Comparison of ENCODE assay signal across 11 cellular contexts in the genomic region with DNA sequence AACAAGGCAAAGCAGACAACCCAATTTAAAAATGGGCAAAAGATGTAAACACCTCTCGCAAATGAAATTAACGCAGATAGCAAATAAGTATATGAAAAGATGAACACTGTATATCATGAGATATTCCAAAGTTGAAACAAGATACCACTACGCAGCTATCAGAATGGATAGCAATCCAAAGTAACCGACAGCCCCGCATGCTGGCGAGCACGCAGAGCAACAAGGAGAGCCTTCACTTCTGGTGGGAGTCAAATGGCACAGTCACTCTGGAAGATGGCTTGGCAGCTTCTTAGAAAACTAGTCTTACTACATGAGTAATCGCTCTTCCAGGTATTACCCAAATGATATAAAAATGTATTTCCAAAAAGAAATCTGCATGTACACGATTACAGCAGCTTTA. TPM values are rescaled to one million over a fixed set of nuclear protein-coding genes. Genes with fewer than 3 reads are reported as not detected.
A peak's percentile ranks its signal among the peaks of the same experiment; 100 is the strongest.
DNase-seq lines count a peak whose midpoint lies in the region; ATAC-seq, FAIRE-seq and TF ChIP-seq lines count a peak whose summit lies in the region.
"Had no signal": no experiment of that assay in that cellular context is flagged by ENCODE, and none has a peak within 500 bp of the region (broad histone marks: within the 10 kb centered on the region; RNA-seq: fewer than 3 reads in every experiment).

No MANE protein-coding gene starts in this region.

- WGBS in H1 (ENCODE audit: extremely low coverage in 1 of 2, insufficient coverage in 1 of 2, insufficient read length in 1 of 2, insufficient replicate concordance in 2 of 2, low coverage in 1 of 2, low lambda C conversion rate in 2 of 2, missing lambda C conversion rate in 1 of 2), 2 experiments: 86% methylated on average over 9 of the region's 9 CpGs; no CpG with 5 or more reads in 1 of the 2 experiments
- WGBS in trophoblast cell (ENCODE audit: extremely low coverage, insufficient coverage, insufficient read length): no CpG with 5 or more reads among the region's 9 CpGs

- H4K12ac ChIP-seq in trophoblast cell (ENCODE audit: low read depth, low read length): no peak overlapping the region

- H3K4me2 ChIP-seq in OCI-LY3 (ENCODE audit: low read length) (peak overlapping the region; percentile 75), H1 (ENCODE audit: insufficient read depth in 1 of 2, low read depth in 2 of 2, low read length in 2 of 2) (peak overlapping the region; percentile 86 to 95; a peak in 3 of 4 replicates), trophoblast cell (ENCODE audit: low read length) (no peak overlapping the region)

- H3K9ac ChIP-seq in OCI-LY3 (ENCODE audit: low read length) (no peak overlapping the region), H1 (replicated peaks in 1 of 4; ENCODE audit: extremely low read depth in 1 of 4, low read depth in 3 of 4, low read length in 3 of 4) (no peak overlapping the region), trophoblast cell (ENCODE audit: low read length) (no peak overlapping the region)

- H3K9me3 ChIP-seq in OCI-LY3 (ENCODE audit: insufficient read depth, low read length) (no peaks in the 10 kb centered on the region), H1 (ENCODE audit: insufficient read depth in 2 of 2, low read depth in 1 of 2, low read length in 1 of 2) (no peaks in the 10 kb centered on the region), trophoblast cell (ENCODE audit: insufficient read depth, low read depth, low read length) (no peaks in the 10 kb centered on the region)
- H3K9me3 ChIP-seq: thoracic aorta had no signal

- H2BK5ac ChIP-seq in H1 (ENCODE audit: low read depth, low read length): no peak overlapping the region
- no peak overlapping the region for H2BK5ac ChIP-seq in trophoblast cell (ENCODE audit: low read depth, low read length, poor library complexity)

- H3K36me3 ChIP-seq in OCI-LY3 (replicated peaks; ENCODE audit: low read depth, low read length) (no peaks in the 10 kb centered on the region), H1 (ENCODE audit: control insufficient read depth in 2 of 4, insufficient read depth in 4 of 4, low read length in 3 of 4) (peaks cover 11 to 15% (median 14%) of the 10 kb centered on the region in 4 experiments; a peak in 7 of 8 replicates), trophoblast cell (ENCODE audit: control insufficient read depth in 1 of 2, insufficient read depth in 2 of 2, low read length in 2 of 2) (peaks cover 18 to 19% of the 10 kb centered on the region in 2 experiments)

- H3K4me1 ChIP-seq in OCI-LY3 (ENCODE audit: low read length) (peaks cover 8% of the 10 kb centered on the region), H1 (replicated peaks in 1 of 4; ENCODE audit: control insufficient read depth in 3 of 4, insufficient read depth in 4 of 4, low read length in 3 of 4) (0 out of 7 replicates have a peak, but pooled peaks cover 0 to 6% (median 0%) of the 10 kb centered on the region in 4 experiments), trophoblast cell (ENCODE audit: control insufficient read depth in 1 of 2, insufficient read depth in 2 of 2, low read length in 2 of 2) (no peaks in the 10 kb centered on the region)

- no peak overlapping the region for H3K56ac ChIP-seq in H1 (replicated peaks; ENCODE audit: insufficient read length, low read depth, low read length)

- no peak for TF ChIP-seq RAD21 in H1 (IDR thresholded peaks at IDR 0.05 in 1 of 2, conservative IDR thresholded peaks at IDR 0.05 in 1 of 2; ENCODE audit: low read depth in 2 of 2, low read length in 2 of 2)

- H3K79me2 ChIP-seq in OCI-LY3 (ENCODE audit: low read length) (peaks cover 39% of the 10 kb centered on the region), H1 (ENCODE audit: control insufficient read depth in 1 of 2, insufficient read depth in 2 of 2, low read length in 2 of 2) (peaks cover 16 to 37% of the 10 kb centered on the region in 2 experiments), trophoblast cell (ENCODE audit: control insufficient read depth, insufficient read depth, low read length, poor library complexity) (peaks cover 7% of the 10 kb centered on the region)

- H3K14ac ChIP-seq in H1 (ENCODE audit: insufficient read length) (no peak overlapping the region), trophoblast cell (ENCODE audit: low read length) (no peak overlapping the region)

- H2BK15ac ChIP-seq in H1 (ENCODE audit: low read length): no peak overlapping the region

- H3K4me3 ChIP-seq in OCI-LY3 (ENCODE audit: low read length) (peak overlapping the region; percentile 81; the same call in 1 of the 2 replicates), H1 (ENCODE audit: extremely low read depth in 1 of 4, insufficient read depth in 2 of 4, low read depth in 3 of 4, low read length in 4 of 4) (peak overlapping the region in 1 of 4 experiments; percentile 94; a peak in 2 of 8 replicates), trophoblast cell (ENCODE audit: low read depth, low read length) (no peak overlapping the region)

- no peak for TF ChIP-seq EP300 in H1 (IDR thresholded peaks at IDR 0.05; ENCODE audit: borderline replicate concordance in 1 of 2, low read depth in 2 of 2, low read length in 2 of 2)

- H4K91ac ChIP-seq in H1 (replicated peaks; ENCODE audit: insufficient read length, low read length): no peak overlapping the region
- H4K91ac ChIP-seq in trophoblast cell (ENCODE audit: low read depth, low read length): no peak overlapping the region

- peaks cover 4% of the 10 kb centered on the region; the same call in 1 of the 2 replicates for H3K23me2 ChIP-seq in H1 (ENCODE audit: low read depth, low read length)

- no peak overlapping the region for H4K8ac ChIP-seq in H1 (ENCODE audit: extremely low read depth, insufficient read depth, low read length)
- no peak overlapping the region for H4K8ac ChIP-seq in trophoblast cell (ENCODE audit: low read depth, low read length)

- H3K18ac ChIP-seq in H1 (ENCODE audit: extremely low read depth, low read length): no peak overlapping the region
- H3K18ac ChIP-seq in trophoblast cell (ENCODE audit: low read length): no peak overlapping the region

- H3K79me1 ChIP-seq in H1 (ENCODE audit: low read depth, low read length) (peaks cover 9% of the 10 kb centered on the region), trophoblast cell (ENCODE audit: low read length) (peaks cover 4% of the 10 kb centered on the region)

- POLR2A ChIA-PET in H1 (lab: Charles Lee; ENCODE audit: partially characterized antibody): interaction anchor here (1.4 kb wide), 1 partner anchor 30 kb away, joined by 3 read pairs; no protein-coding TSS in a partner anchor

- H2BK120ac ChIP-seq in H1 (replicated peaks; ENCODE audit: low read depth, low read length): no peak overlapping the region
- H2BK120ac ChIP-seq in trophoblast cell (ENCODE audit: insufficient read depth, low read length, poor library complexity): no peak overlapping the region

- DNase-seq in NCI-H2227 (lab: John Stamatoyannopoulos, UW; ENCODE audit: unreplicated experiment) (peak; percentile 2), NCI-H2227 treated with DMSO at 0.1 percent for 48 hours (lab: John Stamatoyannopoulos, UW) (no peak), H1 (ENCODE audit: low read depth in 1 of 2, low spot score in 2 of 2) (no peak), trophoblast cell (no peak), HPDE6-E6E7 (ENCODE audit: extremely low spot score) (no peak), dermis blood vessel endothelial cell (no peak)
- DNase-seq: retina had no signal

- CTCF ChIA-PET in H1 (lab: Charles Lee; ENCODE audit: partially characterized antibody): interaction anchor here (0.6 kb wide), 1 partner anchor 10 kb away, joined by 3 read pairs; no protein-coding TSS in a partner anchor

- no peak overlapping the region for H2BK12ac ChIP-seq in H1 (ENCODE audit: low read depth, low read length)
- H2BK12ac ChIP-seq in trophoblast cell (ENCODE audit: low read length): no peak overlapping the region

- H4K20me1 ChIP-seq in OCI-LY3 (ENCODE audit: insufficient read depth, low read length) (no peaks in the 10 kb centered on the region), H1 (replicated peaks in 1 of 2; ENCODE audit: control insufficient read depth in 1 of 2, insufficient read depth in 2 of 2, low read length in 2 of 2) (peaks cover 9 to 10% of the 10 kb centered on the region in 2 experiments)

- H2AFZ ChIP-seq in OCI-LY3 (ENCODE audit: low read depth, low read length): no peak overlapping the region
- no peak overlapping the region for H2AFZ ChIP-seq in H1 (ENCODE audit: low read length)
- H2AFZ ChIP-seq in trophoblast cell (ENCODE audit: insufficient read depth, low read length, poor library complexity): no peak overlapping the region

- no peak for FAIRE-seq in H1 (lab: Jason Lieb, UNC)

- ATAC-seq in GM18868 (IDR thresholded peaks at IDR 0.05; ENCODE audit: unreplicated experiment): no peak

- TF ChIP-seq CTCF in OCI-LY3 (IDR thresholded peaks at IDR 0.05; ENCODE audit: low read depth, low read length) (no peak), H1 (IDR thresholded peaks at IDR 0.05; ENCODE audit: control extremely low read depth in 1 of 3, insufficient read depth in 1 of 3, low read depth in 1 of 3, low read length in 3 of 3) (no peak)

- H3K23ac ChIP-seq in H1 (ENCODE audit: insufficient read length) (no peak overlapping the region), trophoblast cell (ENCODE audit: low read length) (no peak overlapping the region)

- H2BK20ac ChIP-seq in H1 (ENCODE audit: low read length): no peak overlapping the region

- H3K4ac ChIP-seq in H1 (replicated peaks; ENCODE audit: insufficient read length, low read depth, low read length): no peak overlapping the region
- peak overlapping the region; percentile 60 for H3K4ac ChIP-seq in trophoblast cell (ENCODE audit: low read depth, low read length)

- H4K5ac ChIP-seq in H1 (ENCODE audit: insufficient read length, low read depth, low read length): no peak overlapping the region

- H2AK5ac ChIP-seq in H1 (ENCODE audit: low read depth, low read length): no peak overlapping the region
- no peak overlapping the region for H2AK5ac ChIP-seq in trophoblast cell (ENCODE audit: low read length)

- TF ChIP-seq POLR2A in H1 (IDR thresholded peaks at IDR 0.05; ENCODE audit: control extremely low read depth in 1 of 2, low read depth in 2 of 2, low read length in 2 of 2): no peak

- H3K27ac ChIP-seq in OCI-LY3 (ENCODE audit: low read length) (no peak overlapping the region), H1 (ENCODE audit: low read depth, low read length) (no peak overlapping the region), trophoblast cell (ENCODE audit: low read depth, low read length) (no peak overlapping the region)
- H3K27ac ChIP-seq: thoracic aorta had no signal

- no peaks in the 10 kb centered on the region for H3K27me3 ChIP-seq in OCI-LY3 (ENCODE audit: low read depth, low read length)
- no peaks in the 10 kb centered on the region for H3K27me3 ChIP-seq in H1 (replicated peaks in 1 of 4; ENCODE audit: control insufficient read depth in 3 of 4, extremely low read depth in 1 of 4, insufficient read depth in 3 of 4, low read length in 3 of 4)
- H3K27me3 ChIP-seq in trophoblast cell (ENCODE audit: insufficient read depth, low read length): no peaks in the 10 kb centered on the region

RNA-seq across cellular contexts. Expression of gene NDUFA10, which starts 1.4 kb away (rescaled TPM):
- 90.6 and 90.9 TPM in 2 replicates for total RNA-seq in H1 (2021; fragmentation: NEBNext Ultra II Directional; extraction: Animal tissue kit (Norgen Biotek cat#: 25700))
- polyA plus RNA-seq in H1 (2011; rRNA removed): 84.1 and 90.8 TPM in 2 replicates
- 104 TPM for polyA plus RNA-seq in H1 (2011; cell fraction: cytosol; rRNA removed)
- polyA plus RNA-seq in H1 (2011; cell fraction: nucleus; rRNA removed): 69.7 TPM
- 85.8 to 93.7 TPM (median 89.4 TPM) in 4 replicates for polyA plus RNA-seq in H1 (2012, experiment 1 of 2)
- polyA plus RNA-seq in H1 (2012, experiment 2 of 2): 29.2 TPM
- 68.1 TPM for polyA plus RNA-seq in H1 (2013, experiment 1 of 2)
- 72.2 TPM for polyA plus RNA-seq in H1 (2013, experiment 2 of 2)
- 87.6 and 101 TPM in 2 replicates for polyA minus RNA-seq in H1 (2011; rRNA and poly(A)+ RNA removed)
- 24.0 TPM for polyA minus RNA-seq in H1 (2011; cell fraction: cytosol; rRNA and poly(A)+ RNA removed)
- 48.1 TPM for polyA minus RNA-seq in H1 (2011; cell fraction: nucleus; rRNA and poly(A)+ RNA removed)
- polyA plus RNA-seq in trophoblast cell (2013): 79.6 and 81.1 TPM in 2 replicates
- 99.9 and 147 TPM in 2 replicates for total RNA-seq in dermis blood vessel endothelial cell

RNA-seq across cellular contexts. Expression of gene OR6B2, which starts 6.4 kb away (rescaled TPM):
- total RNA-seq in H1 (2021; fragmentation: NEBNext Ultra II Directional; extraction: Animal tissue kit (Norgen Biotek cat#: 25700)): not detected in 2 replicates
- not detected in 2 replicates for polyA plus RNA-seq in H1 (2011; rRNA removed)
- polyA plus RNA-seq in H1 (2011; cell fraction: cytosol; rRNA removed): not detected
- polyA plus RNA-seq in H1 (2011; cell fraction: nucleus; rRNA removed): not detected
- not detected in 4 replicates for polyA plus RNA-seq in H1 (2012, experiment 1 of 2)
- not detected for polyA plus RNA-seq in H1 (2012, experiment 2 of 2)
- not detected for polyA plus RNA-seq in H1 (2013, experiment 1 of 2)
- polyA plus RNA-seq in H1 (2013, experiment 2 of 2): not detected
- not detected in 2 replicates for polyA minus RNA-seq in H1 (2011; rRNA and poly(A)+ RNA removed)
- polyA minus RNA-seq in H1 (2011; cell fraction: cytosol; rRNA and poly(A)+ RNA removed): not detected
- polyA minus RNA-seq in H1 (2011; cell fraction: nucleus; rRNA and poly(A)+ RNA removed): not detected
- polyA plus RNA-seq in trophoblast cell (2013): not detected in 2 replicates
- not detected in 2 replicates for total RNA-seq in dermis blood vessel endothelial cell
- total RNA-seq: NCI-H460, thoracic aorta had no signal

RNA-seq across cellular contexts. Expression of gene OR6B3, which starts 29.5 kb away (rescaled TPM):
- total RNA-seq in H1 (2021; fragmentation: NEBNext Ultra II Directional; extraction: Animal tissue kit (Norgen Biotek cat#: 25700)): not detected in 2 replicates
- not detected in 2 replicates for polyA plus RNA-seq in H1 (2011; rRNA removed)
- polyA plus RNA-seq in H1 (2011; cell fraction: cytosol; rRNA removed): not detected
- polyA plus RNA-seq in H1 (2011; cell fraction: nucleus; rRNA removed): not detected
- polyA plus RNA-seq in H1 (2012, experiment 1 of 2): not detected in 4 replicates
- not detected for polyA plus RNA-seq in H1 (2012, experiment 2 of 2)
- polyA plus RNA-seq in H1 (2013, experiment 1 of 2): not detected
- 0.06 TPM for polyA plus RNA-seq in H1 (2013, experiment 2 of 2)
- polyA minus RNA-seq in H1 (2011; rRNA and poly(A)+ RNA removed): not detected in 2 replicates
- polyA minus RNA-seq in H1 (2011; cell fraction: cytosol; rRNA and poly(A)+ RNA removed): not detected
- polyA minus RNA-seq in H1 (2011; cell fraction: nucleus; rRNA and poly(A)+ RNA removed): not detected
- not detected in 2 replicates for polyA plus RNA-seq in trophoblast cell (2013)
- total RNA-seq in dermis blood vessel endothelial cell: not detected in 2 replicates
- total RNA-seq: NCI-H460, thoracic aorta had no signal
